Comparison of ENCODE assay signal across 23 cellular contexts in genomic region chr11:126510621-126511370, GRCh38.
DNase-seq lines count a peak whose midpoint lies in the region; ATAC-seq and TF ChIP-seq lines count a peak whose summit lies in the region.
"Had no signal": no experiment of that assay in that cellular context is flagged by ENCODE, and none has a peak within 500 bp of the region (broad histone marks: within the 10 kb centered on the region; RNA-seq: fewer than 3 reads in every experiment).

No MANE protein-coding gene starts in this region.

- no peaks in the 10 kb centered on the region for H3K79me2 ChIP-seq in HCT116 (ENCODE audit: insufficient read depth, low read length)
- H3K79me2 ChIP-seq: hepatocyte had no signal

- TF ChIP-seq CTCF in HCT116 (IDR thresholded peaks at IDR 0.05 in 2 of 3, conservative IDR thresholded peaks at IDR 0.05 in 1 of 3; ENCODE audit: borderline replicate concordance in 1 of 3, insufficient read depth in 1 of 3, low read depth in 2 of 3, low read length in 2 of 3) (no peak), astrocyte of the spinal cord (IDR thresholded peaks at IDR 0.05; ENCODE audit: low read depth, low read length) (no peak)

- RAD21 ChIA-PET in HCT116 (lab: Charles Lee; ENCODE audit: low non-redundant PET in 1 of 2, low total read pairs in 2 of 2, uncharacterized antibody in 2 of 2, unreplicated experiment in 2 of 2) = no interaction called here

- no peak for DNase-seq in HCT116 (ENCODE audit: low read depth, low spot score)
- DNase-seq in astrocyte of the spinal cord (ENCODE audit: low read depth, low spot score) = peak; percentile 5
- DNase-seq in iris pigment epithelial cell (ENCODE audit: low read depth) = peak; percentile 12
- peak; percentile 9 for DNase-seq in sciatic nerve (ENCODE audit: low spot score)
- no peak for DNase-seq in 8988T
- no peak for DNase-seq in NCI-H146 (lab: John Stamatoyannopoulos, UW)
- DNase-seq: activated CD4-positive, CD25-positive, alpha-beta regulatory T cell treated with anti-CD3 and anti-CD28 coated beads, Interleukin-2, amount 50 U/mL, for 72 hours; activated T-cell treated with anti-CD3 and anti-CD28 coated beads, Interleukin-2, amount 50 U/mL, for 72 hours; body of pancreas; EL; KG1; natural killer cell; NCI-H1694; NCI-H2171 treated with DMSO at 0.1 percent for 48 hours; NCI-H526 treated with DMSO at 0.1 percent for 48 hours; stimulated activated CD4-positive, alpha-beta T cell treated with anti-CD3 and anti-CD28 coated beads, Interleukin-4, amount 100 ng/mL, for 1 hour; SW 1271; upper lobe of left lung had no signal

- H3K9me3 ChIP-seq in HCT116 (ENCODE audit: control insufficient read depth in 1 of 2, insufficient read depth in 1 of 2, low read depth in 1 of 2, low read length in 2 of 2) = no peaks in the 10 kb centered on the region
- H3K9me3 ChIP-seq: body of pancreas, psoas muscle had no signal

- H3K36me3 ChIP-seq in HCT116 (ENCODE audit: control insufficient read depth in 1 of 2, insufficient read depth in 2 of 2, low read length in 2 of 2) = no peaks in the 10 kb centered on the region
- H3K36me3 ChIP-seq: upper lobe of left lung had no signal

- no peak overlapping the region for H3K27ac ChIP-seq in HCT116 (ENCODE audit: low read depth, low read length)
- H3K27ac ChIP-seq: body of pancreas, coronary artery, hepatocyte, psoas muscle, upper lobe of left lung had no signal

- CTCF ChIA-PET in HCT116 (lab: Charles Lee) = interaction anchor here (1.2 kb wide), 1 partner anchor 30 kb away, joined by 4 read pairs; no protein-coding TSS in a partner anchor

- BruUV-seq in HCT116 (replicated peaks; lab: Mats Ljungman, UMichigan) = no TSS peak

- no peak overlapping the region for H3K9ac ChIP-seq in HCT116 (ENCODE audit: low read length)

- in situ Hi-C loops in astrocyte of the spinal cord (cut with HindIII; ENCODE audit: low sequenced_read_pairs) = no loop called here

- H3K4me3 ChIP-seq in HCT116 (replicated peaks in 1 of 2; ENCODE audit: low read depth in 1 of 2, low read length in 2 of 2) (no peak overlapping the region), astrocyte of the spinal cord (ENCODE audit: low read depth, low read length) (no peak overlapping the region)
- H3K4me3 ChIP-seq: body of pancreas, coronary artery, hepatocyte, psoas muscle, smooth muscle cell, upper lobe of left lung had no signal

- no peaks in the 10 kb centered on the region for H3K9me2 ChIP-seq in HCT116 (ENCODE audit: insufficient read depth)

- H2AFZ ChIP-seq in HCT116 (ENCODE audit: low read depth, low read length, poor library complexity, severe bottlenecking) = no peak overlapping the region
- H2AFZ ChIP-seq: hepatocyte had no signal

- H3K4me2 ChIP-seq in HCT116 (ENCODE audit: low read length) = no peak overlapping the region
- H3K4me2 ChIP-seq: hepatocyte, smooth muscle cell had no signal

- ATAC-seq in HCT116 = no peak
- ATAC-seq in sciatic nerve = no peak
- no peak for ATAC-seq in HG03025 (IDR thresholded peaks at IDR 0.05; ENCODE audit: low FRiP score, unreplicated experiment)
- ATAC-seq: activated T-cell treated with anti-CD3 and anti-CD28 coated beads, Interleukin-2, amount 50 U/mL, for 72 hours; body of pancreas; natural killer cell; psoas muscle had no signal

- POLR2A ChIA-PET in HCT116 (lab: Charles Lee) = no interaction called here

- no peaks in the 10 kb centered on the region for H4K20me1 ChIP-seq in HCT116 (ENCODE audit: insufficient read depth)

- intact Hi-C loops in HCT116 (cut with micrococcal nuclease) = no loop called here
- intact Hi-C loops in sciatic nerve (cut with DNase I) = no loop called here

- peaks cover 59% of the 10 kb centered on the region for H3K27me3 ChIP-seq in HCT116 (ENCODE audit: insufficient read depth, low read length)
- H3K27me3 ChIP-seq: body of pancreas, upper lobe of left lung had no signal

- no peaks in the 10 kb centered on the region for H3K4me1 ChIP-seq in HCT116 (ENCODE audit: control insufficient read depth in 1 of 2, insufficient read depth in 2 of 2, low read length in 2 of 2)
- H3K4me1 ChIP-seq: body of pancreas, psoas muscle, upper lobe of left lung had no signal

- TF ChIP-seq POLR2A in HCT116 (IDR thresholded peaks at IDR 0.05; ENCODE audit: borderline replicate concordance, extremely low read depth, insufficient read depth, insufficient read length) = no peak

- TF ChIP-seq RAD21 in HCT116 (IDR thresholded peaks at IDR 0.05; ENCODE audit: low read depth) = no peak

TF ChIP-seq in HCT116, 20 proteins besides CTCF, POLR2A, EP300 and RAD21:
- TF ChIP-seq, protein P1, sequence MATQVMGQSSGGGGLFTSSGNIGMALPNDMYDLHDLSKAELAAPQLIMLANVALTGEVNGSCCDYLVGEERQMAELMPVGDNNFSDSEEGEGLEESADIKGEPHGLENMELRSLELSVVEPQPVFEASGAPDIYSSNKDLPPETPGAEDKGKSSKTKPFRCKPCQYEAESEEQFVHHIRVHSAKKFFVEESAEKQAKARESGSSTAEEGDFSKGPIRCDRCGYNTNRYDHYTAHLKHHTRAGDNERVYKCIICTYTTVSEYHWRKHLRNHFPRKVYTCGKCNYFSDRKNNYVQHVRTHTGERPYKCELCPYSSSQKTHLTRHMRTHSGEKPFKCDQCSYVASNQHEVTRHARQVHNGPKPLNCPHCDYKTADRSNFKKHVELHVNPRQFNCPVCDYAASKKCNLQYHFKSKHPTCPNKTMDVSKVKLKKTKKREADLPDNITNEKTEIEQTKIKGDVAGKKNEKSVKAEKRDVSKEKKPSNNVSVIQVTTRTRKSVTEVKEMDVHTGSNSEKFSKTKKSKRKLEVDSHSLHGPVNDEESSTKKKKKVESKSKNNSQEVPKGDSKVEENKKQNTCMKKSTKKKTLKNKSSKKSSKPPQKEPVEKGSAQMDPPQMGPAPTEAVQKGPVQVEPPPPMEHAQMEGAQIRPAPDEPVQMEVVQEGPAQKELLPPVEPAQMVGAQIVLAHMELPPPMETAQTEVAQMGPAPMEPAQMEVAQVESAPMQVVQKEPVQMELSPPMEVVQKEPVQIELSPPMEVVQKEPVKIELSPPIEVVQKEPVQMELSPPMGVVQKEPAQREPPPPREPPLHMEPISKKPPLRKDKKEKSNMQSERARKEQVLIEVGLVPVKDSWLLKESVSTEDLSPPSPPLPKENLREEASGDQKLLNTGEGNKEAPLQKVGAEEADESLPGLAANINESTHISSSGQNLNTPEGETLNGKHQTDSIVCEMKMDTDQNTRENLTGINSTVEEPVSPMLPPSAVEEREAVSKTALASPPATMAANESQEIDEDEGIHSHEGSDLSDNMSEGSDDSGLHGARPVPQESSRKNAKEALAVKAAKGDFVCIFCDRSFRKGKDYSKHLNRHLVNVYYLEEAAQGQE (IDR thresholded peaks at IDR 0.05; ENCODE audit: low read depth) = peak; percentile 39
- no peak for TF ChIP-seq SP1 (IDR thresholded peaks at IDR 0.05; ENCODE audit: low read depth)

Comparison
In these comparisons a context has a peak if more than half of its experiments do, and no peak if none do; other contexts are left out.
1. DNase-seq: peak in astrocyte of the spinal cord (single experiment), iris pigment epithelial cell (single experiment) and sciatic nerve (single experiment); none in HCT116 (single experiment), 8988T (single experiment) and NCI-H146 (single experiment).